Comparison of ENCODE assay signal across 8 cellular contexts in the genomic region with DNA sequence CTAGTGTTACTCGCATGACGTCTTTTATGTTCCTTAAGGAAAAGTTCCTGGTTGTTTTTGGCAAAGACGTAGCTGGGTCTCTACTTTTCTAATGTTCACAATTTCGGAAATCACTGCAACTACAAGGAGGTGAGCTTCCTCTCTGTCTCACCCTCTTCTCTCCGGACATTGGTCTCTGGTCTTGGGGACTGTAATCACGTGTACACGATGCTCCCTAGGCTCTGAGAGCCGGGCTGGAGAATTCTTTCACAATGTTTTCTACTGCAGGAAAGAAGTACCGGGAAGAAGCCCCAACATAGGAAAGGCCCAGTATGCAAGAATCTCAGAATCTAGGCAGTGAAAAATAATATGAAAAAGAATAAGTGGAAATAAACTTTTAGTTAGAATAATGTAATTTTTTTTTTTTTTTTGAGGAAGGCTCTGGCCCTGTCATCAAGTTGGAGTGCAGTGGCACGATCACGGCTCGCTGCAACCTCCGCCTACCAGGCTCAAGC. TPM values are rescaled to one million over a fixed set of nuclear protein-coding genes. Genes with fewer than 3 reads are reported as not detected.
A peak's percentile ranks its signal among the peaks of the same experiment; 100 is the strongest.
DNase-seq lines count a peak whose midpoint lies in the region; ATAC-seq and TF ChIP-seq lines count a peak whose summit lies in the region.

No MANE protein-coding gene starts in this region.

- H3K4me3 ChIP-seq in epithelial cell of proximal tubule (ENCODE audit: low read depth, low read length) (peak overlapping the region; percentile 29), skeletal muscle cell (ENCODE audit: low read depth, low read length) (peak overlapping the region; percentile 29)

- H3K27ac Mint-ChIP-seq in activated naive CD4-positive, alpha-beta T cell treated with anti-CD3 and anti-CD28 coated beads for 36 hours: peak overlapping the region; percentile 95

- peaks cover 37% of the 10 kb centered on the region for H3K4me1 Mint-ChIP-seq in activated naive CD4-positive, alpha-beta T cell treated with anti-CD3 and anti-CD28 coated beads for 36 hours (ENCODE audit: low read depth)

- H3K36me3 Mint-ChIP-seq in activated naive CD4-positive, alpha-beta T cell treated with anti-CD3 and anti-CD28 coated beads for 36 hours (ENCODE audit: low read depth): peaks cover 18% of the 10 kb centered on the region

- intact Hi-C loops in activated naive CD4-positive, alpha-beta T cell treated with anti-CD3 and anti-CD28 coated beads for 36 hours (cut with micrococcal nuclease): no loop called here

- CTCF ChIA-PET in activated naive CD4-positive, alpha-beta T cell treated with anti-CD3 and anti-CD28 coated beads for 36 hours (lab: Charles Lee): interaction anchor here (1.0 to 1.3 kb wide), 3 partner anchors 56 to 175 kb away, joined by 3 to 5 read pairs (median 3); no protein-coding TSS in a partner anchor

- no peaks in the 10 kb centered on the region for H3K9me3 Mint-ChIP-seq in activated naive CD4-positive, alpha-beta T cell treated with anti-CD3 and anti-CD28 coated beads for 36 hours

- H3K27me3 Mint-ChIP-seq in activated naive CD4-positive, alpha-beta T cell treated with anti-CD3 and anti-CD28 coated beads for 36 hours (ENCODE audit: low read depth): peaks cover 9% of the 10 kb centered on the region

- no peak for TF ChIP-seq CTCF in epithelial cell of proximal tubule (conservative IDR thresholded peaks at IDR 0.05; ENCODE audit: low read depth, low read length)

- peak overlapping the region; percentile 99 for H3K4me3 Mint-ChIP-seq in activated naive CD4-positive, alpha-beta T cell treated with anti-CD3 and anti-CD28 coated beads for 36 hours

- DNase-seq in activated naive CD4-positive, alpha-beta T cell treated with anti-CD3 and anti-CD28 coated beads for 36 hours: no peak
- DNase-seq in activated naive CD4-positive, alpha-beta T cell treated with Interleukin-2 at 50 U/mL for 16 hours: no peak
- DNase-seq in RKO (ENCODE audit: low spot score) (peak; percentile 74), epithelial cell of proximal tubule (ENCODE audit: low read depth) (no peak), skeletal muscle cell (ENCODE audit: low read depth) (no peak), NCI-H1105 treated with DMSO at 0.1 percent for 48 hours (lab: John Stamatoyannopoulos, UW) (no peak), COR-L47 (lab: John Stamatoyannopoulos, UW) (no peak)

- ATAC-seq in HG03025 (IDR thresholded peaks at IDR 0.05; ENCODE audit: low FRiP score, unreplicated experiment): no peak

RNA-seq across cellular contexts. Expression of a gene that starts 13.5 kb away (rescaled TPM):
- total RNA-seq in activated naive CD4-positive, alpha-beta T cell treated with anti-CD3 and anti-CD28 coated beads for 36 hours: not detected
- 0.35 TPM in 1 of 2 replicates, not detected in the other for total RNA-seq in epithelial cell of proximal tubule

RNA-seq across cellular contexts. Expression of a gene that starts 38.6 kb away (rescaled TPM):
- 10 to 100 TPM; 86.0 to 91.1 TPM for total RNA-seq in activated naive CD4-positive, alpha-beta T cell treated with anti-CD3 and anti-CD28 coated beads for 36 hours
- total RNA-seq in epithelial cell of proximal tubule: 22.1 and 198 TPM in 2 replicates
